Comparison of ENCODE assay signal across 16 cellular contexts in the genomic region with DNA sequence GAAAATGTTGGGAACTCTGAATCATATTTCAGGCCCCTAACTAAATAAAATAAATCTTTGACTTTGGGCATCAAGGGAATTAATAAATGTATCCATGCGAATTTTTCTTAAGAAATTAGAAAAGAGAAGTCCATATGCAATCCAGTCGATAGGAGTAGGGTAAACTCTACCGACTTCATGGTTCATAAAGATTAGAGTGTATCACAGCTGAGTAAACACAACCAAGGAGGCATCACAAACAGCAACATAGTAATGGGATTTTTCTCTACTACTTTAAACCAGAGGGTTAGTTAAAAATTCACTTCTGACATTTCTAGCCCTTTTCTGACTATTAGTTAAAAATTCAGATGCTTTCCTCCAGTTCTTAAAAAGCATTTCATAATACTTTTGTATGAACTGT.
"Had no signal": no experiment of that assay in that cellular context is flagged by ENCODE, and none has a peak within 500 bp of the region (broad histone marks: within the 10 kb centered on the region; RNA-seq: fewer than 3 reads in every experiment).

No MANE protein-coding gene starts in this region.

- H3K4me3 Mint-ChIP-seq: activated naive CD8-positive, alpha-beta T cell; activated T-cell treated with anti-CD3 and anti-CD28 coated beads, Interleukin-2, amount 50 U/mL, for 4 hours; naive thymus-derived CD4-positive, alpha-beta T cell; stimulated activated naive B cell treated with anti-CD40 and anti-IgM and Interleukin-4, amounts not matched to agents 10 μg/mL and 1 μg/mL and 100 μg/mL, for 72 hours; T-helper 2 cell treated with Interferon-gamma antibody and Interleukin-4, amounts not matched to agents 5 μg/mL and 100 μg/mL, for 36 hours had no signal

- H3K4me3 ChIP-seq: breast epithelium, lung, prostate gland, right lobe of liver, upper lobe of left lung had no signal

- H3K36me3 ChIP-seq: breast epithelium, prostate gland, right lobe of liver, upper lobe of left lung had no signal

- H3K27me3 Mint-ChIP-seq: activated naive CD8-positive, alpha-beta T cell; stimulated activated naive B cell treated with anti-CD40 and anti-IgM and Interleukin-4, amounts not matched to agents 10 μg/mL and 1 μg/mL and 100 μg/mL, for 72 hours had no signal

- ATAC-seq: activated T-cell treated with anti-CD3 and anti-CD28 coated beads, Interleukin-2, amount 50 U/mL, for 4 hours; esophagus mucosa; naive thymus-derived CD4-positive, alpha-beta T cell; right lobe of liver; stimulated activated naive B cell treated with anti-CD40 and anti-IgM and Interleukin-4, amounts not matched to agents 10 μg/mL and 1 μg/mL and 100 μg/mL, for 72 hours had no signal

- DNase-seq: activated CD4-positive, alpha-beta T cell treated with anti-CD3 and anti-CD28 coated beads, Interleukin-2, amount 50 U/mL, for 48 hours; activated CD4-positive, CD25-positive, alpha-beta regulatory T cell treated with anti-CD3 and anti-CD28 coated beads, Interleukin-2, amount 50 U/mL, for 72 hours; activated gamma-delta T cell; activated T-cell treated with anti-CD3 and anti-CD28 coated beads, Interleukin-2, amount 50 U/mL, for 4 hours; naive thymus-derived CD4-positive, alpha-beta T cell; nucleus accumbens; right lobe of liver; stimulated activated CD4-positive, alpha-beta T cell treated with anti-CD3 and anti-CD28 coated beads, Interleukin-2, amount 100 ng/mL, for 24 hours; stimulated activated naive B cell treated with anti-CD40 and anti-IgM and Interleukin-4, amounts not matched to agents 10 μg/mL and 1 μg/mL and 100 μg/mL, for 72 hours; upper lobe of left lung had no signal

- H3K9me3 Mint-ChIP-seq: activated T-cell treated with anti-CD3 and anti-CD28 coated beads, Interleukin-2, amount 50 U/mL, for 4 hours; stimulated activated naive B cell treated with anti-CD40 and anti-IgM and Interleukin-4, amounts not matched to agents 10 μg/mL and 1 μg/mL and 100 μg/mL, for 72 hours; T-helper 2 cell treated with Interferon-gamma antibody and Interleukin-4, amounts not matched to agents 5 μg/mL and 100 μg/mL, for 36 hours had no signal

- H3K4me1 ChIP-seq: breast epithelium, prostate gland, upper lobe of left lung had no signal

- H3K9me3 ChIP-seq: breast epithelium, prostate gland, right lobe of liver, upper lobe of left lung had no signal

- H3K27ac Mint-ChIP-seq: activated naive CD8-positive, alpha-beta T cell; stimulated activated naive B cell treated with anti-CD40 and anti-IgM and Interleukin-4, amounts not matched to agents 10 μg/mL and 1 μg/mL and 100 μg/mL, for 72 hours; T-helper 2 cell treated with Interferon-gamma antibody and Interleukin-4, amounts not matched to agents 5 μg/mL and 100 μg/mL, for 36 hours had no signal
